ENCODE assay signal across 18 cellular contexts in genomic region chr5:95879661-95880060, GRCh38.
"Had no signal": no experiment of that assay in that cellular context is flagged by ENCODE, and none has a peak within 500 bp of the region (broad histone marks: within the 10 kb centered on the region; RNA-seq: fewer than 3 reads in every experiment).

No MANE protein-coding gene starts in this region.

- H3K4me3 Mint-ChIP-seq: activated naive CD4-positive, alpha-beta T cell treated with anti-CD3 and anti-CD28 coated beads, Interleukin-2, amount 50 U/mL, for 24 hours; activated T-cell treated with anti-CD3 and anti-CD28 coated beads, Interleukin-2, amount 50 U/mL, for 72 hours; dendritic cell treated with granulocyte-macrophage colony-stimulating factor and Interleukin-4, amounts not matched to agents 40 ng/mL and 50 ng/mL, for 4 days had no signal

- H3K9me3 Mint-ChIP-seq: activated naive CD4-positive, alpha-beta T cell treated with anti-CD3 and anti-CD28 coated beads, Interleukin-2, amount 50 U/mL, for 24 hours; activated T-cell treated with anti-CD3 and anti-CD28 coated beads, Interleukin-2, amount 50 U/mL, for 72 hours; dendritic cell treated with granulocyte-macrophage colony-stimulating factor and Interleukin-4, amounts not matched to agents 40 ng/mL and 50 ng/mL, for 4 days had no signal

- H3K27ac Mint-ChIP-seq: activated naive CD4-positive, alpha-beta T cell treated with anti-CD3 and anti-CD28 coated beads, Interleukin-2, amount 50 U/mL, for 24 hours; activated T-cell treated with anti-CD3 and anti-CD28 coated beads, Interleukin-2, amount 50 U/mL, for 72 hours; dendritic cell treated with granulocyte-macrophage colony-stimulating factor and Interleukin-4, amounts not matched to agents 40 ng/mL and 50 ng/mL, for 4 days had no signal

- FAIRE-seq: endothelial cell of umbilical vein had no signal

- H3K27me3 ChIP-seq: tibial artery had no signal

- H3K27ac ChIP-seq: tibial artery had no signal

- H3K9me3 ChIP-seq: tibial artery had no signal

- H3K27me3 Mint-ChIP-seq: activated naive CD4-positive, alpha-beta T cell treated with anti-CD3 and anti-CD28 coated beads, Interleukin-2, amount 50 U/mL, for 24 hours had no signal

- H3K36me3 Mint-ChIP-seq: activated naive CD4-positive, alpha-beta T cell treated with anti-CD3 and anti-CD28 coated beads, Interleukin-2, amount 50 U/mL, for 24 hours had no signal

- ATAC-seq: activated T-cell treated with anti-CD3 and anti-CD28 coated beads, Interleukin-2, amount 50 U/mL, for 72 hours; left cardiac atrium had no signal

- DNase-seq: activated CD4-positive, alpha-beta T cell treated with anti-CD3 and anti-CD28 coated beads for 48 hours; activated CD8-positive, alpha-beta memory T cell treated with anti-CD3 and anti-CD28 coated beads for 24 hours; activated gamma-delta T cell; activated T-cell treated with anti-CD3 and anti-CD28 coated beads, Interleukin-2, amount 50 U/mL, for 72 hours; effector CD8-positive, alpha-beta T cell; left cardiac atrium; occipital lobe; posterior cingulate gyrus; retina; stimulated activated CD4-positive, alpha-beta T cell treated with anti-CD3 and anti-CD28 coated beads, Interleukin-12 subunit alpha, Interleukin-12 subunit beta, amount 100 ng/mL, for 4 hours; stimulated activated CD4-positive, alpha-beta T cell treated with anti-CD3 and anti-CD28 coated beads, Interleukin-1b, Interleukin-23, amount 100 ng/mL, for 48 hours; stimulated activated CD8-positive, alpha-beta memory T cell treated with anti-CD3 and anti-CD28 coated beads, Interleukin-4, amount 100 ng/mL, for 48 hours; stimulated activated naive CD4-positive, alpha-beta T cell treated with Interleukin-2 at 50 U/mL for 16 hours; substantia nigra; tibial artery had no signal

- H3K4me1 Mint-ChIP-seq: activated naive CD4-positive, alpha-beta T cell treated with anti-CD3 and anti-CD28 coated beads, Interleukin-2, amount 50 U/mL, for 24 hours had no signal

- H3K4me3 ChIP-seq: tibial artery had no signal
